ENCODE assay signal across 1 cellular context in the genomic region with DNA sequence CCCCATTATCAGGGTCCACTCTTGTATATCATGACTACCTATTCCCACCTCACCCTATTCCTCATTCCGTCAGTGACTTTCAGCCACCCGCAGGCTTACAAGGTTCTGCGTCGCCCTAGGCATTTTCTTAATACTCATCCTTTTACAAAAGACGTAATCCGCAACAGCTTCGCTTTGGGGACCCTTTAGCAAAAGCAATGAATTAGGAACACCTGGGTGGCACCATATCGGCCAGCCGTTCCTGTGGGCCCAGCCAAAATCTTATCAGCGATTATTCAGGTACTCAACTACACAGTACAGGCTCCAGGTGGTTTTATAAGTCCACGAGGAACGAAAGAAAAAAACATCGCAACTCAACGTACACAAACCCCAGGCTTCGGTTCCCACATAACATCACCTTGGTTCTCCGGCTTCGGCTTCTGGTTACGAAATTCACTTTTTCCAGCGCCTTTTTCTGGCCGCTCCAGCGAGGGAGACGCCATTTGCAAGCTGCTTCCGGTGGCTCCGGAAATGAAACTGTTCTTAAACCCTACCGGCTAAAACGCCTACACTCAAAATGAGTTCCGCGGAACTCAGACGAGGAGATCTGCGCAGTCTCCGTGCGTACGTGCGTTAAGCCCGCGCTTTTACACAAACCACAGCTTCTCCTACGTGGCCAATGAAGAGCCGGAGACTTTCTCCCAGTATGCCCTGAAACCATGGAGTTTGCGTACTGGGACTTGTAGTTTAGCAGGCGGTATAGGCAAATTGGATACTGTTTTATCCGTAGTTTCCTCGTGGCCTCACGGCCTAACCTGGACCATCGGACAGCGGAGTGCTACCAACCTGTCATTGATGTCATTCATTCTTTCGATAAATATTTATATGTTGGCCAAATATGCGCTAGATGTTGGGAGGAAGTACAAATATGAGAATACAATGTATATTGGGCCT.
A peak's percentile ranks its signal among the peaks of the same experiment; 100 is the strongest.
TF ChIP-seq lines count a peak whose summit lies in the region.

Gene KRR1 (minus strand): TSS at position 494 of the 933 bp plus-strand sequence. CDS start 12 bp downstream, at position 482.

TF ChIP-seq in K562, 482 proteins besides CTCF, POLR2A, EP300 and RAD21 (continued from another document and continues in another):
- peak; percentile 71 for TF ChIP-seq CEBPB (tag; IDR thresholded peaks at IDR 0.05)
- peak in 1 of 2 experiments; percentile 71; a peak in 2 of 4 replicates for TF ChIP-seq HDAC1 (IDR thresholded peaks at IDR 0.05)
- no peak for TF ChIP-seq ZFP30 (CRISPR knock-in tag; IDR thresholded peaks at IDR 0.05; ENCODE audit: borderline replicate concordance)
- peak; percentile 79 for TF ChIP-seq NEUROD1 (IDR thresholded peaks at IDR 0.05; ENCODE audit: borderline replicate concordance, low read depth, low read length, partially characterized antibody)
- TF ChIP-seq ZNF408 (CRISPR knock-in tag; IDR thresholded peaks at IDR 0.05; ENCODE audit: low read depth), result no peak
- no peak for TF ChIP-seq RCOR1 (IDR thresholded peaks at IDR 0.05; ENCODE audit: borderline replicate concordance in 1 of 2, low read depth in 2 of 2, low read length in 2 of 2)
- TF ChIP-seq ZNF280B (CRISPR knock-in tag; IDR thresholded peaks at IDR 0.05), result no peak
- peak; percentile 61; the same call in 1 of the 2 replicates for TF ChIP-seq KAT7 (CRISPR knock-in tag; IDR thresholded peaks at IDR 0.05; ENCODE audit: borderline replicate concordance)
- TF ChIP-seq, protein P1, sequence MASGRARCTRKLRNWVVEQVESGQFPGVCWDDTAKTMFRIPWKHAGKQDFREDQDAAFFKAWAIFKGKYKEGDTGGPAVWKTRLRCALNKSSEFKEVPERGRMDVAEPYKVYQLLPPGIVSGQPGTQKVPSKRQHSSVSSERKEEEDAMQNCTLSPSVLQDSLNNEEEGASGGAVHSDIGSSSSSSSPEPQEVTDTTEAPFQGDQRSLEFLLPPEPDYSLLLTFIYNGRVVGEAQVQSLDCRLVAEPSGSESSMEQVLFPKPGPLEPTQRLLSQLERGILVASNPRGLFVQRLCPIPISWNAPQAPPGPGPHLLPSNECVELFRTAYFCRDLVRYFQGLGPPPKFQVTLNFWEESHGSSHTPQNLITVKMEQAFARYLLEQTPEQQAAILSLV (tag; IDR thresholded peaks at IDR 0.05), result no peak
- TF ChIP-seq ZNF217 (CRISPR knock-in tag; IDR thresholded peaks at IDR 0.05), result no peak
- TF ChIP-seq, protein P2, sequence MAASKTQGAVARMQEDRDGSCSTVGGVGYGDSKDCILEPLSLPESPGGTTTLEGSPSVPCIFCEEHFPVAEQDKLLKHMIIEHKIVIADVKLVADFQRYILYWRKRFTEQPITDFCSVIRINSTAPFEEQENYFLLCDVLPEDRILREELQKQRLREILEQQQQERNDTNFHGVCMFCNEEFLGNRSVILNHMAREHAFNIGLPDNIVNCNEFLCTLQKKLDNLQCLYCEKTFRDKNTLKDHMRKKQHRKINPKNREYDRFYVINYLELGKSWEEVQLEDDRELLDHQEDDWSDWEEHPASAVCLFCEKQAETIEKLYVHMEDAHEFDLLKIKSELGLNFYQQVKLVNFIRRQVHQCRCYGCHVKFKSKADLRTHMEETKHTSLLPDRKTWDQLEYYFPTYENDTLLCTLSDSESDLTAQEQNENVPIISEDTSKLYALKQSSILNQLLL (CRISPR knock-in tag; IDR thresholded peaks at IDR 0.05; ENCODE audit: borderline replicate concordance), result no peak
- no peak for TF ChIP-seq SMARCA5 (IDR thresholded peaks at IDR 0.05)
- TF ChIP-seq GABPB2 (CRISPR knock-in tag; conservative IDR thresholded peaks at IDR 0.05), result no peak
- TF ChIP-seq HNRNPK (IDR thresholded peaks at IDR 0.05; ENCODE audit: low read depth, low read length, poor library complexity, severe bottlenecking), result no peak
- no peak for TF ChIP-seq HNRNPH1 (optimal IDR thresholded peaks at IDR 0.05; ENCODE audit: low read depth, low read length)
- TF ChIP-seq, protein P3, sequence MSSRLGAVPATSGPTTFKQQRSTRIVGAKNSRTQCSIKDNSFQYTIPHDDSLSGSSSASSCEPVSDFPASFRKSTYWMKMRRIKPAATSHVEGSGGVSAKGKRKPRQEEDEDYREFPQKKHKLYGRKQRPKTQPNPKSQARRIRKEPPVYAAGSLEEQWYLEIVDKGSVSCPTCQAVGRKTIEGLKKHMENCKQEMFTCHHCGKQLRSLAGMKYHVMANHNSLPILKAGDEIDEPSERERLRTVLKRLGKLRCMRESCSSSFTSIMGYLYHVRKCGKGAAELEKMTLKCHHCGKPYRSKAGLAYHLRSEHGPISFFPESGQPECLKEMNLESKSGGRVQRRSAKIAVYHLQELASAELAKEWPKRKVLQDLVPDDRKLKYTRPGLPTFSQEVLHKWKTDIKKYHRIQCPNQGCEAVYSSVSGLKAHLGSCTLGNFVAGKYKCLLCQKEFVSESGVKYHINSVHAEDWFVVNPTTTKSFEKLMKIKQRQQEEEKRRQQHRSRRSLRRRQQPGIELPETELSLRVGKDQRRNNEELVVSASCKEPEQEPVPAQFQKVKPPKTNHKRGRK (tag; IDR thresholded peaks at IDR 0.05), result no peak
- TF ChIP-seq STAG1 (CRISPR knock-in tag; IDR thresholded peaks at IDR 0.05; ENCODE audit: borderline replicate concordance), result no peak
- TF ChIP-seq, protein P4, sequence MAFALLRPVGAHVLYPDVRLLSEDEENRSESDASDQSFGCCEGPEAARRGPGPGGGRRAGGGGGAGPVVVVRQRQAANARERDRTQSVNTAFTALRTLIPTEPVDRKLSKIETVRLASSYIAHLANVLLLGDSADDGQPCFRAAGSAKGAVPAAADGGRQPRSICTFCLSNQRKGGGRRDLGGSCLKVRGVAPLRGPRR (CRISPR knock-in tag; IDR thresholded peaks at IDR 0.05), result peak; percentile 7; the same call in 1 of the 2 replicates
- TF ChIP-seq MLX (CRISPR knock-in tag; conservative IDR thresholded peaks at IDR 0.05), result no peak
- no peak for TF ChIP-seq SMAD2 (IDR thresholded peaks at IDR 0.05; ENCODE audit: low read depth, low read length)
- no peak for TF ChIP-seq MCM2 (IDR thresholded peaks at IDR 0.05; ENCODE audit: low read depth)
- TF ChIP-seq, protein P5, sequence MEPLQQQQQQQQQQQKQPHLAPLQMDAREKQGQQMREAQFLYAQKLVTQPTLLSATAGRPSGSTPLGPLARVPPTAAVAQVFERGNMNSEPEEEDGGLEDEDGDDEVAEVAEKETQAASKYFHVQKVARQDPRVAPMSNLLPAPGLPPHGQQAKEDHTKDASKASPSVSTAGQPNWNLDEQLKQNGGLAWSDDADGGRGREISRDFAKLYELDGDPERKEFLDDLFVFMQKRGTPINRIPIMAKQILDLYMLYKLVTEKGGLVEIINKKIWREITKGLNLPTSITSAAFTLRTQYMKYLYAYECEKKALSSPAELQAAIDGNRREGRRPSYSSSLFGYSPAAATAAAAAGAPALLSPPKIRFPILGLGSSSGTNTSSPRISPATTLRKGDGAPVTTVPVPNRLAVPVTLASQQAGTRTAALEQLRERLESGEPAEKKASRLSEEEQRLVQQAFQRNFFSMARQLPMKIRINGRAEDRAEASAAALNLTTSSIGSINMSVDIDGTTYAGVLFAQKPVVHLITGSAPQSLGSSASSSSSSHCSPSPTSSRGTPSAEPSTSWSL (CRISPR knock-in tag; IDR thresholded peaks at IDR 0.05; ENCODE audit: borderline replicate concordance), result no peak
- TF ChIP-seq, protein P6, sequence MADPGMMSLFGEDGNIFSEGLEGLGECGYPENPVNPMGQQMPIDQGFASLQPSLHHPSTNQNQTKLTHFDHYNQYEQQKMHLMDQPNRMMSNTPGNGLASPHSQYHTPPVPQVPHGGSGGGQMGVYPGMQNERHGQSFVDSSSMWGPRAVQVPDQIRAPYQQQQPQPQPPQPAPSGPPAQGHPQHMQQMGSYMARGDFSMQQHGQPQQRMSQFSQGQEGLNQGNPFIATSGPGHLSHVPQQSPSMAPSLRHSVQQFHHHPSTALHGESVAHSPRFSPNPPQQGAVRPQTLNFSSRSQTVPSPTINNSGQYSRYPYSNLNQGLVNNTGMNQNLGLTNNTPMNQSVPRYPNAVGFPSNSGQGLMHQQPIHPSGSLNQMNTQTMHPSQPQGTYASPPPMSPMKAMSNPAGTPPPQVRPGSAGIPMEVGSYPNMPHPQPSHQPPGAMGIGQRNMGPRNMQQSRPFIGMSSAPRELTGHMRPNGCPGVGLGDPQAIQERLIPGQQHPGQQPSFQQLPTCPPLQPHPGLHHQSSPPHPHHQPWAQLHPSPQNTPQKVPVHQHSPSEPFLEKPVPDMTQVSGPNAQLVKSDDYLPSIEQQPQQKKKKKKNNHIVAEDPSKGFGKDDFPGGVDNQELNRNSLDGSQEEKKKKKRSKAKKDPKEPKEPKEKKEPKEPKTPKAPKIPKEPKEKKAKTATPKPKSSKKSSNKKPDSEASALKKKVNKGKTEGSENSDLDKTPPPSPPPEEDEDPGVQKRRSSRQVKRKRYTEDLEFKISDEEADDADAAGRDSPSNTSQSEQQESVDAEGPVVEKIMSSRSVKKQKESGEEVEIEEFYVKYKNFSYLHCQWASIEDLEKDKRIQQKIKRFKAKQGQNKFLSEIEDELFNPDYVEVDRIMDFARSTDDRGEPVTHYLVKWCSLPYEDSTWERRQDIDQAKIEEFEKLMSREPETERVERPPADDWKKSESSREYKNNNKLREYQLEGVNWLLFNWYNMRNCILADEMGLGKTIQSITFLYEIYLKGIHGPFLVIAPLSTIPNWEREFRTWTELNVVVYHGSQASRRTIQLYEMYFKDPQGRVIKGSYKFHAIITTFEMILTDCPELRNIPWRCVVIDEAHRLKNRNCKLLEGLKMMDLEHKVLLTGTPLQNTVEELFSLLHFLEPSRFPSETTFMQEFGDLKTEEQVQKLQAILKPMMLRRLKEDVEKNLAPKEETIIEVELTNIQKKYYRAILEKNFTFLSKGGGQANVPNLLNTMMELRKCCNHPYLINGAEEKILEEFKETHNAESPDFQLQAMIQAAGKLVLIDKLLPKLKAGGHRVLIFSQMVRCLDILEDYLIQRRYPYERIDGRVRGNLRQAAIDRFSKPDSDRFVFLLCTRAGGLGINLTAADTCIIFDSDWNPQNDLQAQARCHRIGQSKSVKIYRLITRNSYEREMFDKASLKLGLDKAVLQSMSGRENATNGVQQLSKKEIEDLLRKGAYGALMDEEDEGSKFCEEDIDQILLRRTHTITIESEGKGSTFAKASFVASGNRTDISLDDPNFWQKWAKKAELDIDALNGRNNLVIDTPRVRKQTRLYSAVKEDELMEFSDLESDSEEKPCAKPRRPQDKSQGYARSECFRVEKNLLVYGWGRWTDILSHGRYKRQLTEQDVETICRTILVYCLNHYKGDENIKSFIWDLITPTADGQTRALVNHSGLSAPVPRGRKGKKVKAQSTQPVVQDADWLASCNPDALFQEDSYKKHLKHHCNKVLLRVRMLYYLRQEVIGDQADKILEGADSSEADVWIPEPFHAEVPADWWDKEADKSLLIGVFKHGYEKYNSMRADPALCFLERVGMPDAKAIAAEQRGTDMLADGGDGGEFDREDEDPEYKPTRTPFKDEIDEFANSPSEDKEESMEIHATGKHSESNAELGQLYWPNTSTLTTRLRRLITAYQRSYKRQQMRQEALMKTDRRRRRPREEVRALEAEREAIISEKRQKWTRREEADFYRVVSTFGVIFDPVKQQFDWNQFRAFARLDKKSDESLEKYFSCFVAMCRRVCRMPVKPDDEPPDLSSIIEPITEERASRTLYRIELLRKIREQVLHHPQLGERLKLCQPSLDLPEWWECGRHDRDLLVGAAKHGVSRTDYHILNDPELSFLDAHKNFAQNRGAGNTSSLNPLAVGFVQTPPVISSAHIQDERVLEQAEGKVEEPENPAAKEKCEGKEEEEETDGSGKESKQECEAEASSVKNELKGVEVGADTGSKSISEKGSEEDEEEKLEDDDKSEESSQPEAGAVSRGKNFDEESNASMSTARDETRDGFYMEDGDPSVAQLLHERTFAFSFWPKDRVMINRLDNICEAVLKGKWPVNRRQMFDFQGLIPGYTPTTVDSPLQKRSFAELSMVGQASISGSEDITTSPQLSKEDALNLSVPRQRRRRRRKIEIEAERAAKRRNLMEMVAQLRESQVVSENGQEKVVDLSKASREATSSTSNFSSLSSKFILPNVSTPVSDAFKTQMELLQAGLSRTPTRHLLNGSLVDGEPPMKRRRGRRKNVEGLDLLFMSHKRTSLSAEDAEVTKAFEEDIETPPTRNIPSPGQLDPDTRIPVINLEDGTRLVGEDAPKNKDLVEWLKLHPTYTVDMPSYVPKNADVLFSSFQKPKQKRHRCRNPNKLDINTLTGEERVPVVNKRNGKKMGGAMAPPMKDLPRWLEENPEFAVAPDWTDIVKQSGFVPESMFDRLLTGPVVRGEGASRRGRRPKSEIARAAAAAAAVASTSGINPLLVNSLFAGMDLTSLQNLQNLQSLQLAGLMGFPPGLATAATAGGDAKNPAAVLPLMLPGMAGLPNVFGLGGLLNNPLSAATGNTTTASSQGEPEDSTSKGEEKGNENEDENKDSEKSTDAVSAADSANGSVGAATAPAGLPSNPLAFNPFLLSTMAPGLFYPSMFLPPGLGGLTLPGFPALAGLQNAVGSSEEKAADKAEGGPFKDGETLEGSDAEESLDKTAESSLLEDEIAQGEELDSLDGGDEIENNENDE (IDR thresholded peaks at IDR 0.05; ENCODE audit: low read depth, low read length), result no peak
- peak; percentile 82 for TF ChIP-seq MYBL2 (IDR thresholded peaks at IDR 0.05; ENCODE audit: low read depth)
- no peak for TF ChIP-seq MYBL2 (CRISPR knock-in tag; IDR thresholded peaks at IDR 0.05; ENCODE audit: borderline replicate concordance)
- TF ChIP-seq PTBP1 (IDR thresholded peaks at IDR 0.05; ENCODE audit: low read depth, low read length), result no peak
- no peak for TF ChIP-seq ZNF311 (CRISPR knock-in tag; IDR thresholded peaks at IDR 0.05)
- TF ChIP-seq ZNF347 (CRISPR knock-in tag; IDR thresholded peaks at IDR 0.05; ENCODE audit: low read depth), result no peak
- TF ChIP-seq MED1 (CRISPR knock-in tag; IDR thresholded peaks at IDR 0.05; ENCODE audit: borderline replicate concordance), result no peak
- TF ChIP-seq ERF (CRISPR knock-in tag; IDR thresholded peaks at IDR 0.05), result no peak
- TF ChIP-seq DLX4 (CRISPR knock-in tag; IDR thresholded peaks at IDR 0.05), result no peak
- TF ChIP-seq SAFB2 (IDR thresholded peaks at IDR 0.05; ENCODE audit: borderline replicate concordance, low read depth, low read length, severe bottlenecking), result no peak
- TF ChIP-seq GTF2E2 (tag; IDR thresholded peaks at IDR 0.05), result peak; percentile 87
- no peak; the same call in 1 of the 2 replicates for TF ChIP-seq ESRRA (IDR thresholded peaks at IDR 0.05; ENCODE audit: borderline replicate concordance, low read depth)
- 0 out of 4 replicates have a peak, but pooled peaks of 1 of the 2 experiments have one; percentile 21 for TF ChIP-seq TEAD1 (CRISPR knock-in tag; IDR thresholded peaks at IDR 0.05)
